13 cellular contexts compared by ENCODE assay signal in the genomic region with DNA sequence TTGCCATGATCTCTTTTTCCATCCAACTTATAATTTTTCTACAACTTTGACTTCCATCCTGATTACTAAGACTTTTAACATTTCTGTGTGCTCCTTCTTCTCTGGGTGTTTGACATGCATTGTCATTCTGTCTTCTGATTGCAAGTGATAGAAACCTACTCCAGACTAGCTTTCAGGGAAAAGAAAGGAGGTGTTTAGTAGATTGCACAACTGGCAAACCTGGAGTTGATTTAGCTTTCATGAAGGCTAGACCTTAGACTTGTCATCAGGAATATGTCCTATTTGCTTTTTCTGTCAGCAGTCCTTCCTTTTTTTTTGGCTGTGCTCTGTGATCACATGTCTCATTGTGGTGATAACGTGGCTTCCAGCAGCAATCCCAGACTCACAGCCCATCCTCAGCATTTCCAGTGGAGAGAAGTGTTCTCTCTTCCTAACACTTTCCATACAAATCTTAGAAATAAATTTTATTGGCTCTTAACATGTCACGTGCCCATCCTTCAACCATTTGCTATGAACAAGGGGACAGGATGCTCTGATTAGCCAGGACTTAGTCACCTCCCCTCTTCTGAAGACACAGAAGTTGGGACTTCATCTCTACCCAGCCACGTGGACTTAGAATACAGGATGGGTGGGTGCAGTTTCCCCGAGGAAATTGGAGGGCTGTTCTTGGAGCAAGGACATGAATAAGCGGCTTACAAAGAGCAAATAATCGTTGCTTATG.
DNase-seq lines count a peak whose midpoint lies in the region; ATAC-seq and TF ChIP-seq lines count a peak whose summit lies in the region.
"Had no signal": no experiment of that assay in that cellular context is flagged by ENCODE, and none has a peak within 500 bp of the region (broad histone marks: within the 10 kb centered on the region; RNA-seq: fewer than 3 reads in every experiment).

No MANE protein-coding gene starts in this region.

- H3K36me3 ChIP-seq in SK-N-SH (replicated peaks in 1 of 2; ENCODE audit: control insufficient read depth in 1 of 2, insufficient read depth in 2 of 2, low read length in 1 of 2) (no peaks in the 10 kb centered on the region), gastrocnemius medialis (no peaks in the 10 kb centered on the region)

- TF ChIP-seq RAD21 in SK-N-SH (IDR thresholded peaks at IDR 0.05; ENCODE audit: low read length) = no peak

- ATAC-seq in SK-N-SH treated with all-trans-retinoic acid at 6 μM for 48 hours = no peak
- no peak for ATAC-seq in gastrocnemius medialis
- ATAC-seq in GM21576 (IDR thresholded peaks at IDR 0.05; ENCODE audit: unreplicated experiment) = no peak
- no peak for ATAC-seq in GM18873 (IDR thresholded peaks at IDR 0.05; ENCODE audit: low FRiP score, unreplicated experiment)

- H3K4me3 ChIP-seq in SK-N-SH (ENCODE audit: low read depth in 2 of 2, low read length in 1 of 2) = no peak overlapping the region; a peak in 1 of 4 replicates
- no peak overlapping the region for H3K4me3 ChIP-seq in gastrocnemius medialis

- H4K20me1 ChIP-seq in SK-N-SH (ENCODE audit: insufficient read depth) = no peaks in the 10 kb centered on the region

- WGBS in SK-N-SH (ENCODE audit: low lambda C conversion rate) = 34% methylated on average over 6 of the region's 6 CpGs

- peaks cover 18% of the 10 kb centered on the region; the same call in 1 of the 2 replicates for H3K79me2 ChIP-seq in SK-N-SH (ENCODE audit: insufficient read depth)

- intact Hi-C loops in gastrocnemius medialis (cut with DNase I; ENCODE audit: low total_unique reads) = no loop called here

- H3K27ac ChIP-seq in SK-N-SH (ENCODE audit: low read depth in 2 of 2, low read length in 1 of 2) (peak overlapping the region in 1 of 2 experiments; percentile 88; a peak in 2 of 4 replicates), epithelial cell of prostate (peak overlapping the region; percentile 35), gastrocnemius medialis (peak overlapping the region; percentile 5 to 51 (median 32))

- peak overlapping the region; percentile 27; the same call in 1 of the 2 replicates for H2AFZ ChIP-seq in SK-N-SH (ENCODE audit: low read depth)

- peaks cover 21% of the 10 kb centered on the region for H3F3A ChIP-seq in SK-N-SH (replicated peaks; ENCODE audit: insufficient read depth)

- in situ Hi-C loops in gastrocnemius medialis (cut with MboI; ENCODE audit: low sequenced_read_pairs in 4 of 4) = no loop called here

- DNase-seq in SK-N-SH = no peak
- peak; percentile 66 for DNase-seq in RPMI7951 (ENCODE audit: low read depth)
- no peak for DNase-seq in epithelial cell of prostate (ENCODE audit: low read depth, low spot score)
- DNase-seq in gastrocnemius medialis = no peak
- no peak for DNase-seq in globus pallidus (ENCODE audit: low spot score)
- DNase-seq: 8988T; activated T-cell treated with anti-CD3 and anti-CD28 coated beads for 4 hours; CD8-positive, alpha-beta memory T cell; NCI-H1930; NCI-H510A treated with DMSO at 0.1 percent for 48 hours had no signal

- H3K4me2 ChIP-seq in SK-N-SH = peak overlapping the region; percentile 45; the same call in 1 of the 2 replicates

- CTCF ChIA-PET in SK-N-SH (lab: Yijun Ruan, JAX) = no interaction called here

- peaks cover 0 to 26% of the 10 kb centered on the region in 2 experiments; a peak in 3 of 4 replicates for H3K4me1 ChIP-seq in SK-N-SH (ENCODE audit: control insufficient read depth in 1 of 2, insufficient read depth in 2 of 2, low read depth in 1 of 2, low read length in 1 of 2)
- H3K4me1 ChIP-seq in gastrocnemius medialis = peaks cover 43 to 51% of the 10 kb centered on the region in 2 donors

- TF ChIP-seq EP300 in SK-N-SH (IDR thresholded peaks at IDR 0.05; ENCODE audit: borderline replicate concordance in 1 of 2, low read depth in 1 of 2, low read length in 1 of 2) = no peak

- H3K27me3 ChIP-seq in SK-N-SH (ENCODE audit: insufficient read depth) = no peaks in the 10 kb centered on the region
- no peaks in the 10 kb centered on the region for H3K27me3 ChIP-seq in gastrocnemius medialis

- peak overlapping the region; percentile 6; the same call in 1 of the 2 replicates for H3K9ac ChIP-seq in SK-N-SH

- POLR2A ChIA-PET in SK-N-SH (lab: Yijun Ruan, JAX) = no interaction called here

- TF ChIP-seq CTCF in SK-N-SH (IDR thresholded peaks at IDR 0.05) (no peak), gastrocnemius medialis (IDR thresholded peaks at IDR 0.05 in 4 of 5, conservative IDR thresholded peaks at IDR 0.05 in 1 of 5) (no peak)

- TF ChIP-seq POLR2A in gastrocnemius medialis (IDR thresholded peaks at IDR 0.05) = no peak

- H3K9me3 ChIP-seq in SK-N-SH (no peaks in the 10 kb centered on the region), gastrocnemius medialis (no peaks in the 10 kb centered on the region)

- H3K9me2 ChIP-seq in SK-N-SH = no peaks in the 10 kb centered on the region

TF ChIP-seq in SK-N-SH, 30 proteins besides CTCF, POLR2A, EP300 and RAD21:
- TF ChIP-seq, protein P1, sequence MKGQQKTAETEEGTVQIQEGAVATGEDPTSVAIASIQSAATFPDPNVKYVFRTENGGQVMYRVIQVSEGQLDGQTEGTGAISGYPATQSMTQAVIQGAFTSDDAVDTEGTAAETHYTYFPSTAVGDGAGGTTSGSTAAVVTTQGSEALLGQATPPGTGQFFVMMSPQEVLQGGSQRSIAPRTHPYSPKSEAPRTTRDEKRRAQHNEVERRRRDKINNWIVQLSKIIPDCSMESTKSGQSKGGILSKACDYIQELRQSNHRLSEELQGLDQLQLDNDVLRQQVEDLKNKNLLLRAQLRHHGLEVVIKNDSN (IDR thresholded peaks at IDR 0.05; ENCODE audit: borderline replicate concordance, low read depth) = peak; percentile 43; the same call in 1 of the 2 replicates
- TF ChIP-seq, protein P2, sequence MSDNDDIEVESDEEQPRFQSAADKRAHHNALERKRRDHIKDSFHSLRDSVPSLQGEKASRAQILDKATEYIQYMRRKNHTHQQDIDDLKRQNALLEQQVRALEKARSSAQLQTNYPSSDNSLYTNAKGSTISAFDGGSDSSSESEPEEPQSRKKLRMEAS (IDR thresholded peaks at IDR 0.05; ENCODE audit: low read depth) = no peak
TF ChIP-seq in SK-N-SH: peak in this region for 1.

TF ChIP-seq in SK-N-SH treated with all-trans-retinoic acid at 6 μM for 48 hours, 23 proteins besides CTCF, POLR2A, EP300 and RAD21 (continues in another document):
- TF ChIP-seq SNAI2 (CRISPR knock-in tag; IDR thresholded peaks at IDR 0.05) = no peak
- no peak for TF ChIP-seq TOX (CRISPR knock-in tag; IDR thresholded peaks at IDR 0.05; ENCODE audit: borderline replicate concordance)
- no peak for TF ChIP-seq ARNTL (CRISPR knock-in tag; IDR thresholded peaks at IDR 0.05; ENCODE audit: borderline replicate concordance, low read depth)
- no peak for TF ChIP-seq ZNF565 (CRISPR knock-in tag; conservative IDR thresholded peaks at IDR 0.05; ENCODE audit: low read depth)
- TF ChIP-seq ZNF70 (CRISPR knock-in tag; IDR thresholded peaks at IDR 0.05) = no peak
- TF ChIP-seq ZFP3 (CRISPR knock-in tag; IDR thresholded peaks at IDR 0.05) = no peak
- TF ChIP-seq RARB (CRISPR knock-in tag; IDR thresholded peaks at IDR 0.05) = no peak
- no peak for TF ChIP-seq ZNF8 (CRISPR knock-in tag; IDR thresholded peaks at IDR 0.05)
- TF ChIP-seq, protein P3, sequence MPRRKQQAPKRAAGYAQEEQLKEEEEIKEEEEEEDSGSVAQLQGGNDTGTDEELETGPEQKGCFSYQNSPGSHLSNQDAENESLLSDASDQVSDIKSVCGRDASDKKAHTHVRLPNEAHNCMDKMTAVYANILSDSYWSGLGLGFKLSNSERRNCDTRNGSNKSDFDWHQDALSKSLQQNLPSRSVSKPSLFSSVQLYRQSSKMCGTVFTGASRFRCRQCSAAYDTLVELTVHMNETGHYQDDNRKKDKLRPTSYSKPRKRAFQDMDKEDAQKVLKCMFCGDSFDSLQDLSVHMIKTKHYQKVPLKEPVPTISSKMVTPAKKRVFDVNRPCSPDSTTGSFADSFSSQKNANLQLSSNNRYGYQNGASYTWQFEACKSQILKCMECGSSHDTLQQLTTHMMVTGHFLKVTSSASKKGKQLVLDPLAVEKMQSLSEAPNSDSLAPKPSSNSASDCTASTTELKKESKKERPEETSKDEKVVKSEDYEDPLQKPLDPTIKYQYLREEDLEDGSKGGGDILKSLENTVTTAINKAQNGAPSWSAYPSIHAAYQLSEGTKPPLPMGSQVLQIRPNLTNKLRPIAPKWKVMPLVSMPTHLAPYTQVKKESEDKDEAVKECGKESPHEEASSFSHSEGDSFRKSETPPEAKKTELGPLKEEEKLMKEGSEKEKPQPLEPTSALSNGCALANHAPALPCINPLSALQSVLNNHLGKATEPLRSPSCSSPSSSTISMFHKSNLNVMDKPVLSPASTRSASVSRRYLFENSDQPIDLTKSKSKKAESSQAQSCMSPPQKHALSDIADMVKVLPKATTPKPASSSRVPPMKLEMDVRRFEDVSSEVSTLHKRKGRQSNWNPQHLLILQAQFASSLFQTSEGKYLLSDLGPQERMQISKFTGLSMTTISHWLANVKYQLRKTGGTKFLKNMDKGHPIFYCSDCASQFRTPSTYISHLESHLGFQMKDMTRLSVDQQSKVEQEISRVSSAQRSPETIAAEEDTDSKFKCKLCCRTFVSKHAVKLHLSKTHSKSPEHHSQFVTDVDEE (CRISPR knock-in tag; IDR thresholded peaks at IDR 0.05) = no peak
- TF ChIP-seq, protein P4, sequence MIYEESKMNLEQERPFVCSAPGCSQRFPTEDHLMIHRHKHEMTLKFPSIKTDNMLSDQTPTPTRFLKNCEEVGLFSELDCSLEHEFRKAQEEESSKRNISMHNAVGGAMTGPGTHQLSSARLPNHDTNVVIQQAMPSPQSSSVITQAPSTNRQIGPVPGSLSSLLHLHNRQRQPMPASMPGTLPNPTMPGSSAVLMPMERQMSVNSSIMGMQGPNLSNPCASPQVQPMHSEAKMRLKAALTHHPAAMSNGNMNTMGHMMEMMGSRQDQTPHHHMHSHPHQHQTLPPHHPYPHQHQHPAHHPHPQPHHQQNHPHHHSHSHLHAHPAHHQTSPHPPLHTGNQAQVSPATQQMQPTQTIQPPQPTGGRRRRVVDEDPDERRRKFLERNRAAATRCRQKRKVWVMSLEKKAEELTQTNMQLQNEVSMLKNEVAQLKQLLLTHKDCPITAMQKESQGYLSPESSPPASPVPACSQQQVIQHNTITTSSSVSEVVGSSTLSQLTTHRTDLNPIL (CRISPR knock-in tag; IDR thresholded peaks at IDR 0.05; ENCODE audit: low read depth) = no peak
